Comparison of ENCODE assay signal across 1 cellular context in the genomic region with DNA sequence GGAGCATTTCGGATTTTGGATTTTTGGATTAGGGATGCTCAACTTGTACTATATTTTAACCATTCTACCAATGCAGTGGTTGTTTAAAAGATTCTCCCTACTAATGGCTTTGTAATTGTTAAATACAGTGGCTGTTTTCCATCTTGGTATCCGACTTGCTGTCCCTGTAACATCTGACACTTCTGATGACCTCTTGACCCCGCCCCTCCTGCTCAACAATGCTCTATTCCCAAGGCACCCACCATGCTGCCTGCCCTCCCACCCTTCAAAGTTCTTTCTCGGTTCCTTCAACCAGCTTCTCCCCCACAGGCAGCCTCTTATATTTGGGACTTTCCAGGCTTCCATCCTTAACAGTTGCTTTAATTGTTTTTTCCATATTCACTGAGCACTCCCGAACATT.
TF ChIP-seq lines count a peak whose summit lies in the region.

No MANE protein-coding gene starts in this region.

TF ChIP-seq in GM12878, 131 proteins besides CTCF, POLR2A, EP300 and RAD21 (continued from another document):
- TF ChIP-seq, protein P1, sequence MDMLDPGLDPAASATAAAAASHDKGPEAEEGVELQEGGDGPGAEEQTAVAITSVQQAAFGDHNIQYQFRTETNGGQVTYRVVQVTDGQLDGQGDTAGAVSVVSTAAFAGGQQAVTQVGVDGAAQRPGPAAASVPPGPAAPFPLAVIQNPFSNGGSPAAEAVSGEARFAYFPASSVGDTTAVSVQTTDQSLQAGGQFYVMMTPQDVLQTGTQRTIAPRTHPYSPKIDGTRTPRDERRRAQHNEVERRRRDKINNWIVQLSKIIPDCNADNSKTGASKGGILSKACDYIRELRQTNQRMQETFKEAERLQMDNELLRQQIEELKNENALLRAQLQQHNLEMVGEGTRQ (IDR thresholded peaks at IDR 0.05; ENCODE audit: borderline replicate concordance, low read depth, low read length): no peak
- TF ChIP-seq ATF7 (IDR thresholded peaks at IDR 0.05; ENCODE audit: low read depth) (no peak), ASH2L (IDR thresholded peaks at IDR 0.05; ENCODE audit: borderline replicate concordance, low read depth) (no peak), NR2F1 (conservative IDR thresholded peaks at IDR 0.05) (peak; percentile 81), MEF2B (IDR thresholded peaks at IDR 0.05; ENCODE audit: partially characterized antibody, poor library complexity, severe bottlenecking) (peak; percentile 23), EGR1 (IDR thresholded peaks at IDR 0.05; ENCODE audit: borderline replicate concordance in 1 of 2, low read depth in 2 of 2, low read length in 2 of 2) (no peak), TARDBP (IDR thresholded peaks at IDR 0.05; ENCODE audit: borderline replicate concordance) (no peak), CHD2 (IDR thresholded peaks at IDR 0.05; ENCODE audit: borderline replicate concordance, low read depth, low read length) (no peak), IKZF1 (conservative IDR thresholded peaks at IDR 0.05) (0 out of 2 replicates have a peak, but pooled peaks have one; percentile 17), NFIC (IDR thresholded peaks at IDR 0.05; ENCODE audit: low read depth, low read length) (no peak), ZNF384 (IDR thresholded peaks at IDR 0.05; ENCODE audit: borderline replicate concordance, low read depth, low read length) (no peak), IKZF2 (IDR thresholded peaks at IDR 0.05) (peak; percentile 31 to 44; a peak in 2 of 4 replicates)
- TF ChIP-seq, protein P2, sequence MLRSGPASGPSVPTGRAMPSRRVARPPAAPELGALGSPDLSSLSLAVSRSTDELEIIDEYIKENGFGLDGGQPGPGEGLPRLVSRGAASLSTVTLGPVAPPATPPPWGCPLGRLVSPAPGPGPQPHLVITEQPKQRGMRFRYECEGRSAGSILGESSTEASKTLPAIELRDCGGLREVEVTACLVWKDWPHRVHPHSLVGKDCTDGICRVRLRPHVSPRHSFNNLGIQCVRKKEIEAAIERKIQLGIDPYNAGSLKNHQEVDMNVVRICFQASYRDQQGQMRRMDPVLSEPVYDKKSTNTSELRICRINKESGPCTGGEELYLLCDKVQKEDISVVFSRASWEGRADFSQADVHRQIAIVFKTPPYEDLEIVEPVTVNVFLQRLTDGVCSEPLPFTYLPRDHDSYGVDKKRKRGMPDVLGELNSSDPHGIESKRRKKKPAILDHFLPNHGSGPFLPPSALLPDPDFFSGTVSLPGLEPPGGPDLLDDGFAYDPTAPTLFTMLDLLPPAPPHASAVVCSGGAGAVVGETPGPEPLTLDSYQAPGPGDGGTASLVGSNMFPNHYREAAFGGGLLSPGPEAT (IDR thresholded peaks at IDR 0.05; ENCODE audit: low read depth): 0 out of 2 replicates have a peak, but pooled peaks have one; percentile 35
- TF ChIP-seq, protein P3, sequence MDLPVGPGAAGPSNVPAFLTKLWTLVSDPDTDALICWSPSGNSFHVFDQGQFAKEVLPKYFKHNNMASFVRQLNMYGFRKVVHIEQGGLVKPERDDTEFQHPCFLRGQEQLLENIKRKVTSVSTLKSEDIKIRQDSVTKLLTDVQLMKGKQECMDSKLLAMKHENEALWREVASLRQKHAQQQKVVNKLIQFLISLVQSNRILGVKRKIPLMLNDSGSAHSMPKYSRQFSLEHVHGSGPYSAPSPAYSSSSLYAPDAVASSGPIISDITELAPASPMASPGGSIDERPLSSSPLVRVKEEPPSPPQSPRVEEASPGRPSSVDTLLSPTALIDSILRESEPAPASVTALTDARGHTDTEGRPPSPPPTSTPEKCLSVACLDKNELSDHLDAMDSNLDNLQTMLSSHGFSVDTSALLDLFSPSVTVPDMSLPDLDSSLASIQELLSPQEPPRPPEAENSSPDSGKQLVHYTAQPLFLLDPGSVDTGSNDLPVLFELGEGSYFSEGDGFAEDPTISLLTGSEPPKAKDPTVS (IDR thresholded peaks at IDR 0.05; ENCODE audit: low read depth, low read length): no peak
- TF ChIP-seq, protein P4, sequence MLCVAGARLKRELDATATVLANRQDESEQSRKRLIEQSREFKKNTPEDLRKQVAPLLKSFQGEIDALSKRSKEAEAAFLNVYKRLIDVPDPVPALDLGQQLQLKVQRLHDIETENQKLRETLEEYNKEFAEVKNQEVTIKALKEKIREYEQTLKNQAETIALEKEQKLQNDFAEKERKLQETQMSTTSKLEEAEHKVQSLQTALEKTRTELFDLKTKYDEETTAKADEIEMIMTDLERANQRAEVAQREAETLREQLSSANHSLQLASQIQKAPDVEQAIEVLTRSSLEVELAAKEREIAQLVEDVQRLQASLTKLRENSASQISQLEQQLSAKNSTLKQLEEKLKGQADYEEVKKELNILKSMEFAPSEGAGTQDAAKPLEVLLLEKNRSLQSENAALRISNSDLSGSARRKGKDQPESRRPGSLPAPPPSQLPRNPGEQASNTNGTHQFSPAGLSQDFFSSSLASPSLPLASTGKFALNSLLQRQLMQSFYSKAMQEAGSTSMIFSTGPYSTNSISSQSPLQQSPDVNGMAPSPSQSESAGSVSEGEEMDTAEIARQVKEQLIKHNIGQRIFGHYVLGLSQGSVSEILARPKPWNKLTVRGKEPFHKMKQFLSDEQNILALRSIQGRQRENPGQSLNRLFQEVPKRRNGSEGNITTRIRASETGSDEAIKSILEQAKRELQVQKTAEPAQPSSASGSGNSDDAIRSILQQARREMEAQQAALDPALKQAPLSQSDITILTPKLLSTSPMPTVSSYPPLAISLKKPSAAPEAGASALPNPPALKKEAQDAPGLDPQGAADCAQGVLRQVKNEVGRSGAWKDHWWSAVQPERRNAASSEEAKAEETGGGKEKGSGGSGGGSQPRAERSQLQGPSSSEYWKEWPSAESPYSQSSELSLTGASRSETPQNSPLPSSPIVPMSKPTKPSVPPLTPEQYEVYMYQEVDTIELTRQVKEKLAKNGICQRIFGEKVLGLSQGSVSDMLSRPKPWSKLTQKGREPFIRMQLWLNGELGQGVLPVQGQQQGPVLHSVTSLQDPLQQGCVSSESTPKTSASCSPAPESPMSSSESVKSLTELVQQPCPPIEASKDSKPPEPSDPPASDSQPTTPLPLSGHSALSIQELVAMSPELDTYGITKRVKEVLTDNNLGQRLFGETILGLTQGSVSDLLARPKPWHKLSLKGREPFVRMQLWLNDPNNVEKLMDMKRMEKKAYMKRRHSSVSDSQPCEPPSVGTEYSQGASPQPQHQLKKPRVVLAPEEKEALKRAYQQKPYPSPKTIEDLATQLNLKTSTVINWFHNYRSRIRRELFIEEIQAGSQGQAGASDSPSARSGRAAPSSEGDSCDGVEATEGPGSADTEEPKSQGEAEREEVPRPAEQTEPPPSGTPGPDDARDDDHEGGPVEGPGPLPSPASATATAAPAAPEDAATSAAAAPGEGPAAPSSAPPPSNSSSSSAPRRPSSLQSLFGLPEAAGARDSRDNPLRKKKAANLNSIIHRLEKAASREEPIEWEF (IDR thresholded peaks at IDR 0.05; ENCODE audit: insufficient replicate concordance, low read depth, low read length): no peak
- TF ChIP-seq, protein P5, sequence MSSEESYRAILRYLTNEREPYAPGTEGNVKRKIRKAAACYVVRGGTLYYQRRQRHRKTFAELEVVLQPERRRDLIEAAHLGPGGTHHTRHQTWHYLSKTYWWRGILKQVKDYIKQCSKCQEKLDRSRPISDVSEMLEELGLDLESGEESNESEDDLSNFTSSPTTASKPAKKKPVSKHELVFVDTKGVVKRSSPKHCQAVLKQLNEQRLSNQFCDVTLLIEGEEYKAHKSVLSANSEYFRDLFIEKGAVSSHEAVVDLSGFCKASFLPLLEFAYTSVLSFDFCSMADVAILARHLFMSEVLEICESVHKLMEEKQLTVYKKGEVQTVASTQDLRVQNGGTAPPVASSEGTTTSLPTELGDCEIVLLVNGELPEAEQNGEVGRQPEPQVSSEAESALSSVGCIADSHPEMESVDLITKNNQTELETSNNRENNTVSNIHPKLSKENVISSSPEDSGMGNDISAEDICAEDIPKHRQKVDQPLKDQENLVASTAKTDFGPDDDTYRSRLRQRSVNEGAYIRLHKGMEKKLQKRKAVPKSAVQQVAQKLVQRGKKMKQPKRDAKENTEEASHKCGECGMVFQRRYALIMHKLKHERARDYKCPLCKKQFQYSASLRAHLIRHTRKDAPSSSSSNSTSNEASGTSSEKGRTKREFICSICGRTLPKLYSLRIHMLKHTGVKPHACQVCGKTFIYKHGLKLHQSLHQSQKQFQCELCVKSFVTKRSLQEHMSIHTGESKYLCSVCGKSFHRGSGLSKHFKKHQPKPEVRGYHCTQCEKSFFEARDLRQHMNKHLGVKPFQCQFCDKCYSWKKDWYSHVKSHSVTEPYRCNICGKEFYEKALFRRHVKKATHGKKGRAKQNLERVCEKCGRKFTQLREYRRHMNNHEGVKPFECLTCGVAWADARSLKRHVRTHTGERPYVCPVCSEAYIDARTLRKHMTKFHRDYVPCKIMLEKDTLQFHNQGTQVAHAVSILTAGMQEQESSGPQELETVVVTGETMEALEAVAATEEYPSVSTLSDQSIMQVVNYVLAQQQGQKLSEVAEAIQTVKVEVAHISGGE (CRISPR knock-in tag; IDR thresholded peaks at IDR 0.05): no peak
